Comparison of ENCODE assay signal across 9 cellular contexts in the genomic region with DNA sequence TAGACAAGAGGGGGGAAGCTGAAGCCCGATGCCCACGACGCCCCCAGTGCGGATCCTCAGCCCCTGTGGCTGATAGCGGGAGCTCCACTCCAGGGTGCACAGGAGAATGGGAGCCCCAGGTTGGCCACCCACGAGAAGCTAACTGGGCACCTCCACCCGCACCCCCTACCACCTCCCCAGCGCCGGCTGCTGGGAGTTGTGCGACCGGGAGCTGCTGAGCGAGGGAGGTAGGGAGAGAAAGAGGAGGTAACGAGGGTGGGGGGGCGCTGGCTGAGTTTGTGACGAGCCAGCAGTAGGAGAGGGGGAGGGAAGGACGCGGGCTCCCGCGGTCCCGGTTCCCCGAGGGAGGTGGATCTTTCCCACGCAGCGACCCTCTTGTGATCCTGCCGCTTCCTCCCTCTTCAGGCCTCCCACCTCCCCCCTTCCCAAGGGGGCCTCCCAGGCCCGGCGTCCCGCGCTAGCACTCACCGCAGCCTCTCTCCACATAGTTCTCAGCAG. TPM values are rescaled to one million over a fixed set of nuclear protein-coding genes. Genes with fewer than 3 reads are reported as not detected.
A peak's percentile ranks its signal among the peaks of the same experiment; 100 is the strongest.
DNase-seq lines count a peak whose midpoint lies in the region; ATAC-seq and TF ChIP-seq lines count a peak whose summit lies in the region.
"Had no signal": no experiment of that assay in that cellular context is flagged by ENCODE, and none has a peak within 500 bp of the region (broad histone marks: within the 10 kb centered on the region; RNA-seq: fewer than 3 reads in every experiment).

A gene (minus strand): TSS at position 243 of the 498 bp plus-strand sequence. CDS start 2,017 bp downstream, outside the sequence.

- H3K36me3 ChIP-seq in WERI-Rb-1 (no peaks in the 10 kb centered on the region; the same call in 1 of the 2 replicates), iPS-18a (ENCODE audit: control insufficient read depth, low read depth, low read length) (no peaks in the 10 kb centered on the region), SJCRH30 (no peaks in the 10 kb centered on the region)

- TF ChIP-seq CTCF in GM10266 (IDR thresholded peaks at IDR 0.05; ENCODE audit: control insufficient read depth, insufficient read depth, low read depth, missing control alignments) (no peak), WERI-Rb-1 (IDR thresholded peaks at IDR 0.05; ENCODE audit: low read depth, low read length) (no peak), lower leg skin (IDR thresholded peaks at IDR 0.05) (no peak)

- H3K27me3 ChIP-seq in WERI-Rb-1 (ENCODE audit: insufficient read depth, low read depth, severe bottlenecking) (no peaks in the 10 kb centered on the region), iPS-18a (ENCODE audit: control insufficient read depth, insufficient read depth, low read length) (peaks cover 76% of the 10 kb centered on the region), SJCRH30 (no peaks in the 10 kb centered on the region)

- no peak for ATAC-seq in HG03571 (IDR thresholded peaks at IDR 0.05; ENCODE audit: unreplicated experiment)

- WGBS in lower leg skin, 2 donors, result 1% methylated on average over 22 to 23 of the region's 29 CpGs

- H3K27ac ChIP-seq in WERI-Rb-1 (peak within 1 kb of the TSS; percentile 22; the same call in 1 of the 2 replicates), iPS-18a (ENCODE audit: low read length) (no peak within 1 kb of the TSS), skin epidermis (no peak within 1 kb of the TSS), SJCRH30 (no peak within 1 kb of the TSS)

- H3K9ac ChIP-seq in iPS-18a (ENCODE audit: low read length), result no peak within 1 kb of the TSS

- peak; percentile 33 for DNase-seq in GM10266 (ENCODE audit: extremely low spot score)
- DNase-seq in WERI-Rb-1, result peak; percentile 53
- no peak for DNase-seq in GF-D8 (lab: John Stamatoyannopoulos, UW)
- no peak for DNase-seq in SJCRH30
- DNase-seq in lower leg skin (ENCODE audit: low spot score in 2 of 2), result no peak
- DNase-seq: effector CD8-positive, alpha-beta T cell had no signal

- H3K4me3 ChIP-seq in WERI-Rb-1 (ENCODE audit: low read depth, low read length) (peak within 1 kb of the TSS; percentile 84), iPS-18a (ENCODE audit: low read length) (peak within 1 kb of the TSS; percentile 72), skin epidermis (peak within 1 kb of the TSS in 4 of 7 experiments; percentile 6 to 33 (median 8)), SJCRH30 (no peak within 1 kb of the TSS), lower leg skin (ENCODE audit: low read depth, poor library complexity, severe bottlenecking) (no peak within 1 kb of the TSS)

- H3K4me1 ChIP-seq in iPS-18a (ENCODE audit: control insufficient read depth, low read depth, low read length) (no peaks in the 10 kb centered on the region), SJCRH30 (no peaks in the 10 kb centered on the region)

- intact Hi-C loops in lower leg skin (cut with DNase I; ENCODE audit: low total_unique reads), result loop anchor here (10.0 kb wide), 1 partner anchor 537 kb away; no protein-coding TSS in a partner anchor

- no peak for TF ChIP-seq POLR2A in lower leg skin (IDR thresholded peaks at IDR 0.05)

- H3K9me3 ChIP-seq in WERI-Rb-1 (ENCODE audit: severe bottlenecking) (no peaks in the 10 kb centered on the region), iPS-18a (ENCODE audit: control insufficient read depth, low read depth, low read length) (no peaks in the 10 kb centered on the region), SJCRH30 (replicated peaks) (no peaks in the 10 kb centered on the region)

RNA-seq across cellular contexts. Expression of the gene that starts here (rescaled TPM):
- 0.38 TPM in 1 of 2 replicates, not detected in the other for total RNA-seq in SJCRH30 (2014; rRNA removed; shearing (Covaris generic))
- 1 to 10 TPM in 2 of 4 donors, under 1 TPM in 2; 0.30 to 1.7 (median 0.73) TPM for total RNA-seq in lower leg skin

Comparison
In these comparisons a context has a peak if more than half of its experiments do, and no peak if none do; other contexts are left out.
1. DNase-seq: peak in GM10266 (single experiment) and WERI-Rb-1 (single experiment); none in GF-D8 (single experiment), SJCRH30 (0 of 2) and lower leg skin (0 of 2).
2. H3K4me3 ChIP-seq: peak in WERI-Rb-1 (single experiment), iPS-18a (single experiment) and skin epidermis (4 of 7); none in SJCRH30 (single experiment) and lower leg skin (single experiment).